ENCODE assay signal across 17 cellular contexts in the genomic region with DNA sequence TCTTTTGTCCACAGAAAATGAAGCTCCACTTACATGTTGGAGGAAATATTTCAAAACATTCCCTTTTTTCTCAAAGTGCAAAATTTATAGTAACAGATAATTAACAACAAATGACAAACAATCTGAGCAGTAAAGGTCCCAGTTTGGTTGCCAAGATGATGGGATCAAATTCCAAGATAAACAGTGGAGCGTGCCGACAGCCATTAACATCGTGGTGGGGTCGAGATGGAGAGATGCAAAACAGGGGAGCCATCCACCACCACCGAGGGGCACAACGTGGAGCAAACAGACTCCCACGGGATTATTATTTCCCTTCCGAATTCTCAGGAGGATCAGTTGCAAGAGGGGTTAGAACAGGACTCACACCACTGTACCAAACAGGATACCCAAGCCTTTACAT. TPM values are rescaled to one million over a fixed set of nuclear protein-coding genes. Genes with fewer than 3 reads are reported as not detected.
DNase-seq lines count a peak whose midpoint lies in the region; ATAC-seq and TF ChIP-seq lines count a peak whose summit lies in the region.
"Had no signal": no experiment of that assay in that cellular context is flagged by ENCODE, and none has a peak within 500 bp of the region (broad histone marks: within the 10 kb centered on the region; RNA-seq: fewer than 3 reads in every experiment).

No MANE protein-coding gene starts in this region.

- no peaks in the 10 kb centered on the region for H4K20me1 ChIP-seq in neural progenitor cell (ENCODE audit: low read depth)
- H4K20me1 ChIP-seq: BLaER1 treated with 17β-estradiol and CSF1 and Interleukin-3, amounts not matched to agents 10 nM and 100 nM had no signal

- no peaks in the 10 kb centered on the region for H3F3A ChIP-seq in neural progenitor cell (ENCODE audit: low read depth)

- peak overlapping the region; percentile 45 for H3K4me3 Mint-ChIP-seq in glutamatergic neuron (ENCODE audit: unreplicated experiment)
- no peak overlapping the region for H3K4me3 Mint-ChIP-seq in neural progenitor cell
- H3K4me3 Mint-ChIP-seq: CD4-positive, CD25-positive, alpha-beta regulatory T cell had no signal

- no peak overlapping the region for H3K4me3 ChIP-seq in neural progenitor cell
- H3K4me3 ChIP-seq: BLaER1 treated with 17β-estradiol and CSF1 and Interleukin-3, amounts not matched to agents 10 nM and 100 nM; GM23248 had no signal

- H3K27me3 Mint-ChIP-seq in glutamatergic neuron (ENCODE audit: unreplicated experiment) (no peaks in the 10 kb centered on the region), neural progenitor cell (ENCODE audit: insufficient read depth, low read depth) (no peaks in the 10 kb centered on the region)
- H3K27me3 Mint-ChIP-seq: CD4-positive, CD25-positive, alpha-beta regulatory T cell had no signal

- H3K9ac ChIP-seq in neural progenitor cell, result no peak overlapping the region
- H3K9ac ChIP-seq: BLaER1 treated with 17β-estradiol and CSF1 and Interleukin-3, amounts not matched to agents 10 nM and 100 nM; GM23248 had no signal

- H3K79me2 ChIP-seq in neural progenitor cell (ENCODE audit: low read depth), result no peaks in the 10 kb centered on the region

- no peaks in the 10 kb centered on the region for H3K36me3 ChIP-seq in neural progenitor cell

- TF ChIP-seq CTCF in glutamatergic neuron (IDR thresholded peaks at IDR 0.05; ENCODE audit: partially characterized antibody, unreplicated experiment), result no peak
- no peak for TF ChIP-seq CTCF in neural progenitor cell (IDR thresholded peaks at IDR 0.05)

- ATAC-seq in Right ventricle myocardium superior (ENCODE audit: poor library complexity), result no peak
- ATAC-seq: HCT116 had no signal

- H2AFZ ChIP-seq in neural progenitor cell (replicated peaks), result no peak overlapping the region
- H2AFZ ChIP-seq: GM23248 had no signal

- H3K4me1 ChIP-seq in neural progenitor cell, result peaks cover 5% of the 10 kb centered on the region

- H3K9me3 Mint-ChIP-seq in glutamatergic neuron (ENCODE audit: unreplicated experiment) (peaks cover 2% of the 10 kb centered on the region), neural progenitor cell (peaks cover 1% of the 10 kb centered on the region)

- no peak overlapping the region for H3K4me2 ChIP-seq in neural progenitor cell
- H3K4me2 ChIP-seq: BLaER1 treated with 17β-estradiol and CSF1 and Interleukin-3, amounts not matched to agents 10 nM and 100 nM had no signal

- H3K27ac Mint-ChIP-seq in glutamatergic neuron (ENCODE audit: unreplicated experiment), result peak overlapping the region; percentile 31
- H3K27ac Mint-ChIP-seq in neural progenitor cell, result peak overlapping the region; percentile 54
- H3K27ac Mint-ChIP-seq: CD4-positive, CD25-positive, alpha-beta regulatory T cell had no signal

- intact Hi-C loops in Right ventricle myocardium superior (cut with DNase I), result no loop called here

- DNase-seq in NCI-H2171 treated with DMSO at 0.1 percent for 48 hours (lab: John Stamatoyannopoulos, UW) (peak; percentile 45), NCI-H2171 (lab: John Stamatoyannopoulos, UW) (no peak), NCI-H69 (lab: John Stamatoyannopoulos, UW) (peak; percentile 85), glutamatergic neuron (no peak), neural progenitor cell (ENCODE audit: low spot score) (no peak), Right ventricle myocardium superior (no peak), HuH-7 (ENCODE audit: low spot score) (no peak)
- no peak for DNase-seq in activated CD4-positive, alpha-beta T cell treated with anti-CD3 and anti-CD28 coated beads for 1 hour
- DNase-seq: 8988T; AML-193; CD4-positive, CD25-positive, alpha-beta regulatory T cell; DMS53; GF-D8; GM23248 had no signal

- no peaks in the 10 kb centered on the region for H3K36me3 Mint-ChIP-seq in glutamatergic neuron (ENCODE audit: unreplicated experiment)
- peaks cover 5% of the 10 kb centered on the region for H3K36me3 Mint-ChIP-seq in neural progenitor cell
- H3K36me3 Mint-ChIP-seq: CD4-positive, CD25-positive, alpha-beta regulatory T cell had no signal

- no peak overlapping the region for H3K27ac ChIP-seq in neural progenitor cell
- H3K27ac ChIP-seq: BLaER1 treated with 17β-estradiol and CSF1 and Interleukin-3, amounts not matched to agents 10 nM and 100 nM; GM23248; HL-60 had no signal

- H3K27me3 ChIP-seq in neural progenitor cell, result no peaks in the 10 kb centered on the region
- H3K27me3 ChIP-seq: BLaER1 treated with 17β-estradiol and CSF1 and Interleukin-3, amounts not matched to agents 10 nM and 100 nM had no signal

- peaks cover 30% of the 10 kb centered on the region for H3K4me1 Mint-ChIP-seq in glutamatergic neuron (ENCODE audit: low read depth, unreplicated experiment)
- H3K4me1 Mint-ChIP-seq in neural progenitor cell, result peaks cover 40% of the 10 kb centered on the region
- H3K4me1 Mint-ChIP-seq: CD4-positive, CD25-positive, alpha-beta regulatory T cell had no signal

- no peaks in the 10 kb centered on the region for H3K9me3 ChIP-seq in neural progenitor cell (ENCODE audit: low read depth)

RNA-seq across cellular contexts. Expression of a gene that starts 17.2 kb away (rescaled TPM):
- total RNA-seq in glutamatergic neuron (ENCODE audit: unreplicated experiment) (11.0 TPM), neural progenitor cell (ENCODE audit: low replicate concordance) (1.6 and 3.4 TPM in 2 replicates), Right ventricle myocardium superior (8.9 TPM)
- total RNA-seq: GM23248 had no signal

Comparison
In these comparisons a context has a peak if more than half of its experiments do, and no peak if none do; other contexts are left out.
1. DNase-seq: peak in NCI-H2171 treated with DMSO at 0.1 percent for 48 hours (single experiment) and NCI-H69 (single experiment); none in NCI-H2171 (single experiment), glutamatergic neuron (single experiment), neural progenitor cell (single experiment), Right ventricle myocardium superior (single experiment), HuH-7 (single experiment) and activated CD4-positive, alpha-beta T cell treated with anti-CD3 and anti-CD28 coated beads for 1 hour (single experiment).